Comparison of ENCODE assay signal across 19 cellular contexts in genomic region chr12:121116318-121117225, GRCh38. TPM values are rescaled to one million over a fixed set of nuclear protein-coding genes. Genes with fewer than 3 reads are reported as not detected.
DNase-seq lines count a peak whose midpoint lies in the region; ATAC-seq, FAIRE-seq and TF ChIP-seq lines count a peak whose summit lies in the region.
"Had no signal": no experiment of that assay in that cellular context is flagged by ENCODE, and none has a peak within 500 bp of the region (broad histone marks: within the 10 kb centered on the region; RNA-seq: fewer than 3 reads in every experiment).

No MANE protein-coding gene starts in this region.

- no peaks in the 10 kb centered on the region for H3K9me1 ChIP-seq in K562 (ENCODE audit: control insufficient read depth, insufficient read depth, low read length)

- DNase-seq in K562 (ENCODE audit: extremely low read depth in 1 of 4, low spot score in 3 of 4) (no peak), left lobe of liver (ENCODE audit: low spot score) (peak; percentile 61), right lobe of liver (peak in 2 of 3 donors; percentile 21 to 60), sigmoid colon (no peak), GM13977 (ENCODE audit: low spot score) (no peak)
- DNase-seq: C1 segment of cervical spinal cord; CD4-positive, CD25-positive, alpha-beta regulatory T cell; CD8-positive, alpha-beta T cell; DMS153; DND-41; H9; HFFc6 had no signal

- H3K9me3 ChIP-seq in K562 (replicated peaks; ENCODE audit: control insufficient read depth, insufficient read depth, low read depth, low read length) (no peaks in the 10 kb centered on the region), right lobe of liver (no peaks in the 10 kb centered on the region), sigmoid colon (no peaks in the 10 kb centered on the region)
- H3K9me3 ChIP-seq: Caco-2 had no signal

- H2AFZ ChIP-seq in K562 (ENCODE audit: low read depth, low read length) = no peak overlapping the region
- H2AFZ ChIP-seq: GM23338 had no signal

- H4K20me1 ChIP-seq in K562 (replicated peaks; ENCODE audit: control insufficient read depth, insufficient read depth, low read length) = 0 out of 2 replicates have a peak, but pooled peaks cover 3% of the 10 kb centered on the region

- intact Hi-C loops in K562 (cut with micrococcal nuclease) = no loop called here
- intact Hi-C loops in right lobe of liver (cut with DNase I) = no loop called here
- intact Hi-C loops in sigmoid colon (cut with DNase I) = no loop called here

- no peak overlapping the region for H3K9ac ChIP-seq in K562 (ENCODE audit: insufficient read depth in 1 of 2, low read depth in 2 of 2, low read length in 2 of 2)

- in situ Hi-C loops in K562 (cut with MboI) (loop anchor here (5.0 kb wide), 1 partner anchor 91 kb away; no protein-coding TSS in a partner anchor), GM13977 (cut with MboI; ENCODE audit: low pct_unique_long_range_greater_than_20kb, low sequenced_read_pairs, unreplicated experiment) (no loop called here)

- no peak overlapping the region for H3K27ac ChIP-seq in K562 (ENCODE audit: extremely low read depth, low read depth, low read length)
- peak overlapping the region; percentile 54 to 76 (median 76) for H3K27ac ChIP-seq in right lobe of liver
- H3K27ac ChIP-seq in sigmoid colon = no peak overlapping the region

- H3K4me3 ChIP-seq in K562 = no peak overlapping the region
- no peak overlapping the region for H3K4me3 ChIP-seq in right lobe of liver
- H3K4me3 ChIP-seq in sigmoid colon = no peak overlapping the region
- H3K4me3 ChIP-seq: GM23338 had no signal

- no TSS peak for BruUV-seq in K562 (replicated peaks; lab: Mats Ljungman, UMichigan)

- no peak for FAIRE-seq in K562 (lab: Jason Lieb, UNC)
- FAIRE-seq: G401.6, GM12892 had no signal

- POLR2A ChIA-PET in K562 (lab: Yijun Ruan, JAX) = interaction anchor here (1.2 kb wide), 1 partner anchor 11 kb away, joined by 5 read pairs; no protein-coding TSS in a partner anchor

- TF ChIP-seq POLR2A in K562 (conservative IDR thresholded peaks at IDR 0.05) (no peak), right lobe of liver (IDR thresholded peaks at IDR 0.05) (no peak), sigmoid colon (IDR thresholded peaks at IDR 0.05) (no peak)

- 1% methylated on average over 4 of the region's 4 CpGs for WGBS in K562 (ENCODE audit: insufficient coverage, low coverage, missing lambda C conversion rate)
- 26% methylated on average over 4 of the region's 4 CpGs for WGBS in right lobe of liver (ENCODE audit: insufficient coverage, low coverage, low lambda C conversion rate, missing lambda C conversion rate)
- 81 to 88% methylated on average over 4 of the region's 4 CpGs for WGBS in sigmoid colon, 2 donors

- TF ChIP-seq EP300 in K562 (IDR thresholded peaks at IDR 0.05; ENCODE audit: low read length) = no peak
- TF ChIP-seq EP300 in sigmoid colon (IDR thresholded peaks at IDR 0.05) = no peak

- ATAC-seq in K562 = no peak
- ATAC-seq in left lobe of liver = peak; percentile 87
- peak; percentile 86 to 92 (median 90) for ATAC-seq in right lobe of liver
- no peak for ATAC-seq in HG02588 (IDR thresholded peaks at IDR 0.05; ENCODE audit: unreplicated experiment)
- ATAC-seq in HG03039 (IDR thresholded peaks at IDR 0.05; ENCODE audit: unreplicated experiment) = no peak
- ATAC-seq: CD8-positive, alpha-beta T cell; GM23338; HCT116 had no signal

- H3K4me1 ChIP-seq in K562 (replicated peaks in 1 of 2; ENCODE audit: control insufficient read depth in 2 of 2, insufficient read depth in 2 of 2, low read length in 2 of 2) (no peaks in the 10 kb centered on the region; a peak in 1 of 5 replicates), right lobe of liver (peaks cover 0 to 17% (median 5%) of the 10 kb centered on the region in 4 donors), sigmoid colon (no peaks in the 10 kb centered on the region)

- H3K27me3 ChIP-seq in K562 (ENCODE audit: control insufficient read depth in 2 of 2, insufficient read depth in 2 of 2, low read length in 2 of 2) = no peaks in the 10 kb centered on the region
- H3K27me3 ChIP-seq in right lobe of liver = no peaks in the 10 kb centered on the region
- no peaks in the 10 kb centered on the region for H3K27me3 ChIP-seq in sigmoid colon

- H3K79me2 ChIP-seq in K562 (ENCODE audit: control insufficient read depth, insufficient read depth, low read length) = no peaks in the 10 kb centered on the region

- no peaks in the 10 kb centered on the region for H3K36me3 ChIP-seq in K562 (ENCODE audit: control insufficient read depth, insufficient read depth, low read length)
- no peaks in the 10 kb centered on the region for H3K36me3 ChIP-seq in right lobe of liver
- no peaks in the 10 kb centered on the region for H3K36me3 ChIP-seq in sigmoid colon

- no peak for TF ChIP-seq RAD21 in K562 (CRISPR knock-in tag; conservative IDR thresholded peaks at IDR 0.05 in 1 of 2, IDR thresholded peaks at IDR 0.05 in 1 of 2)

- TF ChIP-seq CTCF in K562 (IDR thresholded peaks at IDR 0.05 in 2 of 3, conservative IDR thresholded peaks at IDR 0.05 in 1 of 3; ENCODE audit: insufficient read depth in 2 of 3, low read depth in 1 of 3, low read length in 3 of 3) (no peak), right lobe of liver (IDR thresholded peaks at IDR 0.05) (no peak), sigmoid colon (IDR thresholded peaks at IDR 0.05) (no peak), GM13977 (IDR thresholded peaks at IDR 0.05; ENCODE audit: extremely low read depth, insufficient read depth, missing control alignments) (no peak)

- H3K4me2 ChIP-seq in K562 (ENCODE audit: insufficient read depth, low read length) = no peak overlapping the region
- H3K4me2 ChIP-seq: GM23338 had no signal

- CTCF ChIA-PET in K562 (lab: Yijun Ruan, JAX; ENCODE audit: low intra/inter-chr PET ratio) = no interaction called here

TF ChIP-seq in K562, 482 proteins besides CTCF, POLR2A, EP300 and RAD21:
- TF ChIP-seq WHSC1 (IDR thresholded peaks at IDR 0.05; ENCODE audit: low read length) (no peak), ATF7 (IDR thresholded peaks at IDR 0.05) (peak; percentile 41; the same call in 1 of the 2 replicates), LARP7 (IDR thresholded peaks at IDR 0.05) (no peak)

RNA-seq across cellular contexts. Expression of gene P2RX7, which starts 16.1 kb away (rescaled TPM):
- 0.42 TPM in 1 of 2 replicates, not detected in the other for total RNA-seq in K562 (2011; cell fraction: chromatin; rRNA removed; ENCODE audit: low replicate concordance)
- total RNA-seq in K562 (2011; cell fraction: nucleolus; rRNA removed) = 0.13 TPM in 1 of 2 replicates, not detected in the other
- 0.31 and 0.37 TPM in 2 replicates for total RNA-seq in K562 (2011; cell fraction: nucleoplasm; rRNA removed)
- total RNA-seq in K562 (2014; rRNA removed) = 0.09 and 0.20 TPM in 2 replicates
- 0.38 and 0.44 TPM in 2 replicates for total RNA-seq in K562 (2014; rRNA removed; fragmentation: Illumina TruSeq; extraction: Trizol)
- 0.25 and 0.30 TPM in 2 replicates for total RNA-seq in K562 (2015; rRNA removed; fragmentation: Illumina TruSeq; extraction: Trizol)
- total RNA-seq in K562 (2021) = 0.40 TPM in 2 replicates
- 0.04 and 0.12 TPM in 2 replicates for polyA plus RNA-seq in K562 (2011; rRNA removed)
- 0.04 TPM in 1 of 2 replicates, not detected in the other for polyA plus RNA-seq in K562 (2011; cell fraction: cytosol; rRNA removed)
- 0.08 TPM in 1 of 2 replicates, not detected in the other for polyA plus RNA-seq in K562 (2011; cell fraction: nucleus; rRNA removed)
- 0.68 and 6.5 TPM in 2 replicates for polyA plus RNA-seq in K562 (2012)
- 0.46 and 0.65 TPM in 2 replicates for polyA plus RNA-seq in K562 (2014; fragmentation: Illumina TruSeq; extraction: Trizol)
- polyA plus RNA-seq in K562 (2014; fragmentation: Nextera tagmentation; extraction: Ambion mirVana) = under 1 TPM; 0.30 to 0.38 TPM
- 0.15 and 0.27 TPM in 2 replicates for polyA plus RNA-seq in K562 (2014; rRNA removed)
- not detected in 2 replicates for polyA minus RNA-seq in K562 (2011; rRNA and poly(A)+ RNA removed)
- polyA minus RNA-seq in K562 (2011; cell fraction: cytosol; rRNA and poly(A)+ RNA removed) = not detected in 2 replicates
- not detected in 2 replicates for polyA minus RNA-seq in K562 (2011; cell fraction: nucleus; rRNA and poly(A)+ RNA removed)
- 3.5 TPM for total RNA-seq in left lobe of liver
- total RNA-seq in right lobe of liver = 10 to 100 TPM in 1 of 6 experiments, 1 to 10 TPM in 5; 2.5 to 11.4 (median 3.4) TPM
- 1 to 10 TPM; 3.9 to 8.0 (median 5.0) TPM for total RNA-seq in sigmoid colon
- polyA plus RNA-seq in sigmoid colon = 1 to 10 TPM in 2 of 3 donors, under 1 TPM in 1; 0.60 to 1.9 (median 1.4) TPM
- total RNA-seq: Caco-2 had no signal

Comparison
In these comparisons a context has a peak if more than half of its experiments do, and no peak if none do; other contexts are left out.
1. ATAC-seq: peak in left lobe of liver (single experiment) and right lobe of liver (4 of 4); none in K562 (single experiment), HG02588 (single experiment) and HG03039 (single experiment).
2. DNase-seq: peak in left lobe of liver (single experiment) and right lobe of liver (2 of 3); none in K562 (0 of 4), sigmoid colon (single experiment) and GM13977 (single experiment).
3. H3K27ac ChIP-seq: peak in right lobe of liver (3 of 3); none in K562 (single experiment) and sigmoid colon (0 of 4).